1 cellular context compared by ENCODE assay signal in genomic region chr11:65565624-65566453, GRCh38.
TF ChIP-seq lines count a peak whose summit lies in the region.

No MANE protein-coding gene starts in this region.

TF ChIP-seq in endothelial cell of umbilical vein, 7 proteins besides CTCF, POLR2A, EP300 and RAD21:
- TF ChIP-seq MAX (IDR thresholded peaks at IDR 0.05; ENCODE audit: insufficient read depth, insufficient read length) (no peak), JUN (IDR thresholded peaks at IDR 0.05; ENCODE audit: borderline replicate concordance, insufficient read depth, insufficient read length, low read depth) (no peak), GATA2 (IDR thresholded peaks at IDR 0.05; ENCODE audit: insufficient read depth, insufficient read length, low read depth, low read length) (no peak), POLR2AphosphoS5 (IDR thresholded peaks at IDR 0.05; ENCODE audit: insufficient read depth, low read depth, low read length) (peak; percentile 34), FOS (IDR thresholded peaks at IDR 0.05; ENCODE audit: borderline replicate concordance, insufficient read depth, low read length) (peak; percentile 42), MYC (IDR thresholded peaks at IDR 0.05; ENCODE audit: low read depth, low read length) (no peak), EZH2 (IDR thresholded peaks at IDR 0.05; ENCODE audit: borderline replicate concordance, low read depth, low read length, severe bottlenecking) (no peak)
